In genomic region chr4:99945718-99946345, GRCh38 we compare ENCODE assay signal across 8 cellular contexts. TPM values are rescaled to one million over a fixed set of nuclear protein-coding genes. Genes with fewer than 3 reads are reported as not detected.
DNase-seq lines count a peak whose midpoint lies in the region; ATAC-seq and TF ChIP-seq lines count a peak whose summit lies in the region.

No MANE protein-coding gene starts in this region.

- peak overlapping the region; percentile 87 for H3K4me2 ChIP-seq in OCI-LY1 (ENCODE audit: low read length)

- no peaks in the 10 kb centered on the region for H4K20me1 ChIP-seq in OCI-LY1 (ENCODE audit: insufficient read depth, low read length)

- H2AFZ ChIP-seq in OCI-LY1 (ENCODE audit: low read length) = no peak overlapping the region

- H3K4me3 ChIP-seq in OCI-LY1 (ENCODE audit: low read depth, low read length, poor library complexity, severe bottlenecking) = peak overlapping the region; percentile 99

- H3K9ac ChIP-seq in OCI-LY1 (ENCODE audit: low read length) = peak overlapping the region; percentile 99

- H3F3A ChIP-seq in OCI-LY1 (ENCODE audit: insufficient read depth, low read length) = peaks cover 10% of the 10 kb centered on the region

- no peaks in the 10 kb centered on the region for H3K9me2 ChIP-seq in OCI-LY1 (ENCODE audit: low read depth, low read length)

- H3K79me2 ChIP-seq in OCI-LY1 (ENCODE audit: insufficient read depth, low read length) = peaks cover 63% of the 10 kb centered on the region

- peak overlapping the region; percentile 99 for H3K4me3 Mint-ChIP-seq in activated naive CD4-positive, alpha-beta T cell treated with anti-CD3 and anti-CD28 coated beads, Interleukin-2, amount 10 ng/mL, durations not matched to agents 7 days and 5 days

- peaks cover 2% of the 10 kb centered on the region for H3K9me3 Mint-ChIP-seq in activated naive CD4-positive, alpha-beta T cell treated with anti-CD3 and anti-CD28 coated beads, Interleukin-2, amount 10 ng/mL, durations not matched to agents 7 days and 5 days

- no peak for TF ChIP-seq CTCF in OCI-LY1 (IDR thresholded peaks at IDR 0.05; ENCODE audit: low read length)

- CTCF ChIA-PET in activated naive CD4-positive, alpha-beta T cell treated with anti-CD3 and anti-CD28 coated beads, Interleukin-2, amount 10 ng/mL, durations not matched to agents 7 days and 5 days (lab: Charles Lee) = interaction anchor here (1.4 to 1.8 kb wide), 2 partner anchors 24 to 129 kb away, joined by 6 to 7 read pairs; partner anchors contain the start of gene DAPP1

- H3K4me1 Mint-ChIP-seq in activated naive CD4-positive, alpha-beta T cell treated with anti-CD3 and anti-CD28 coated beads, Interleukin-2, amount 10 ng/mL, durations not matched to agents 7 days and 5 days = peaks cover 58% of the 10 kb centered on the region

- ATAC-seq in HG02759 (IDR thresholded peaks at IDR 0.05; ENCODE audit: unreplicated experiment) = peak; percentile 2
- ATAC-seq in left lobe of liver = peak; percentile 4

- no peaks in the 10 kb centered on the region for H3K27me3 ChIP-seq in OCI-LY1 (ENCODE audit: insufficient read depth, low read length)

- peak overlapping the region; percentile 96 for H3K27ac Mint-ChIP-seq in activated naive CD4-positive, alpha-beta T cell treated with anti-CD3 and anti-CD28 coated beads, Interleukin-2, amount 10 ng/mL, durations not matched to agents 7 days and 5 days

- H3K4me1 ChIP-seq in OCI-LY1 (ENCODE audit: insufficient read depth, low read length, severe bottlenecking) = peaks cover 45% of the 10 kb centered on the region

- peaks cover 56% of the 10 kb centered on the region for H3K36me3 ChIP-seq in OCI-LY1 (ENCODE audit: insufficient read depth, low read length)

- H3K27me3 Mint-ChIP-seq in activated naive CD4-positive, alpha-beta T cell treated with anti-CD3 and anti-CD28 coated beads, Interleukin-2, amount 10 ng/mL, durations not matched to agents 7 days and 5 days = no peaks in the 10 kb centered on the region

- peak overlapping the region; percentile 72 for H3K27ac ChIP-seq in OCI-LY1 (ENCODE audit: low read depth, low read length, poor library complexity, severe bottlenecking)

- peaks cover 48% of the 10 kb centered on the region for H3K36me3 Mint-ChIP-seq in activated naive CD4-positive, alpha-beta T cell treated with anti-CD3 and anti-CD28 coated beads, Interleukin-2, amount 10 ng/mL, durations not matched to agents 7 days and 5 days

- no peaks in the 10 kb centered on the region for H3K9me3 ChIP-seq in OCI-LY1 (ENCODE audit: low read length)

- no peak for DNase-seq in activated naive CD4-positive, alpha-beta T cell treated with anti-CD3 and anti-CD28 coated beads, Interleukin-2, amount 10 ng/mL, durations not matched to agents 7 days and 5 days
- no peak for DNase-seq in activated naive CD4-positive, alpha-beta T cell treated with anti-CD3 and anti-CD28 coated beads, Interleukin-2, amount 50 U/mL, for 16 hours
- peak; percentile 38 for DNase-seq in cerebellum (ENCODE audit: low spot score)
- no peak for DNase-seq in left lobe of liver (ENCODE audit: low spot score)
- DNase-seq in superior temporal gyrus (ENCODE audit: extremely low spot score) = peak; percentile 45
- DNase-seq in stimulated activated CD4-positive, alpha-beta T cell treated with anti-CD3 and anti-CD28 coated beads, Interleukin-4, amount 100 ng/mL, for 24 hours = no peak

RNA-seq across cellular contexts. Expression of gene DNAJB14, which starts 0.6 kb away (rescaled TPM):
- total RNA-seq in cerebellum (69.6 TPM), left lobe of liver (16.2 TPM)

RNA-seq across cellular contexts. Expression of gene H2AZ1, which starts 4.2 kb away (rescaled TPM):
- total RNA-seq in cerebellum (121 TPM), left lobe of liver (35.8 TPM)

RNA-seq across cellular contexts. Expression of gene LAMTOR3, which starts 51.6 kb away (rescaled TPM):
- 56.4 TPM for total RNA-seq in cerebellum
- total RNA-seq in left lobe of liver = 12.3 TPM

Comparison
In these comparisons a context has a peak if more than half of its experiments do, and no peak if none do; other contexts are left out.
1. DNase-seq: peak in cerebellum (single experiment) and superior temporal gyrus (single experiment); none in activated naive CD4-positive, alpha-beta T cell treated with anti-CD3 and anti-CD28 coated beads, Interleukin-2, amount 10 ng/mL, durations not matched to agents 7 days and 5 days (single experiment), activated naive CD4-positive, alpha-beta T cell treated with anti-CD3 and anti-CD28 coated beads, Interleukin-2, amount 50 U/mL, for 16 hours (single experiment), left lobe of liver (single experiment) and stimulated activated CD4-positive, alpha-beta T cell treated with anti-CD3 and anti-CD28 coated beads, Interleukin-4, amount 100 ng/mL, for 24 hours (single experiment).